ENCODE assay signal across 16 cellular contexts in the genomic region with DNA sequence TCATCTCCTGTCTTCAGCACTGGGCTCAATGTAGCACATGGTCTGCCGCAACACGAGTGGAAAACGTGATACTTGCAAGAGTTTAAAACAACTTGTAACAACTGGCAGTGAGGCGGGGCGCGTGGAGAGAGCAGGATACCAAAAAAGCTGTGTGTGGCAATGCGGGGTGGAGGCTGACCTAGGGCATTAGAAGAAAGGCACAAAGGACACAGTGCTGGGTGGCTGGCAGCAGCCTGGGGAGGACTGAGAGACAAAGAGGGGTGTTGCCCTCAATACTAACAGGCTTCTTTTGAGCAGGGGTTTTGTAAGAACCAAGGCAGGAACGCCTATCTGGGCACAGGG. TPM values are rescaled to one million over a fixed set of nuclear protein-coding genes. Genes with fewer than 3 reads are reported as not detected.
DNase-seq lines count a peak whose midpoint lies in the region; ATAC-seq and TF ChIP-seq lines count a peak whose summit lies in the region.
"Had no signal": no experiment of that assay in that cellular context is flagged by ENCODE, and none has a peak within 500 bp of the region (broad histone marks: within the 10 kb centered on the region; RNA-seq: fewer than 3 reads in every experiment).

No MANE protein-coding gene starts in this region.

- H3K4me3 ChIP-seq in BLaER1 (no peak overlapping the region), transverse colon (no peak overlapping the region)
- no peak overlapping the region for H3K4me3 ChIP-seq in CD8-positive, alpha-beta memory T cell (ENCODE audit: low read length)
- no peak overlapping the region for H3K4me3 ChIP-seq in naive thymus-derived CD4-positive, alpha-beta T cell (ENCODE audit: low read length)

- CTCF ChIA-PET in CD8-positive, alpha-beta memory T cell (lab: Charles Lee) = no interaction called here
- CTCF ChIA-PET in naive thymus-derived CD4-positive, alpha-beta T cell (lab: Charles Lee) = no interaction called here

- POLR2A ChIA-PET in CD8-positive, alpha-beta memory T cell (lab: Charles Lee) = no interaction called here
- POLR2A ChIA-PET in naive thymus-derived CD4-positive, alpha-beta T cell (lab: Charles Lee) = no interaction called here

- H3K27ac Mint-ChIP-seq in CD8-positive, alpha-beta memory T cell = peak overlapping the region in 3 of 8 donors; percentile 4 to 66 (median 18)
- H3K27ac Mint-ChIP-seq in dendritic cell treated with granulocyte-macrophage colony-stimulating factor and Interleukin-4, amounts not matched to agents 40 ng/mL and 50 ng/mL, for 4 days = peak overlapping the region; percentile 81
- H3K27ac Mint-ChIP-seq in naive thymus-derived CD4-positive, alpha-beta T cell = peak overlapping the region in 3 of 9 donors; percentile 19 to 57 (median 56)
- H3K27ac Mint-ChIP-seq: activated T-cell treated with anti-CD3 and anti-CD28 coated beads, Interleukin-2, amount 50 U/mL, for 24 hours had no signal

- H3K9me3 ChIP-seq in BLaER1 = no peaks in the 10 kb centered on the region
- H3K9me3 ChIP-seq in CD8-positive, alpha-beta memory T cell (ENCODE audit: low read length) = no peaks in the 10 kb centered on the region
- H3K9me3 ChIP-seq in naive thymus-derived CD4-positive, alpha-beta T cell (ENCODE audit: control insufficient read depth in 2 of 3, low read length in 3 of 3) = no peaks in the 10 kb centered on the region
- no peaks in the 10 kb centered on the region for H3K9me3 ChIP-seq in transverse colon
- H3K9me3 ChIP-seq: ascending aorta had no signal

- H4K20me1 ChIP-seq in BLaER1 = peaks cover 9% of the 10 kb centered on the region; the same call in 1 of the 2 replicates

- H3K9ac ChIP-seq in BLaER1 = no peak overlapping the region

- in situ Hi-C loops in transverse colon (cut with MboI; ENCODE audit: low pct_ligation_motif_present in 1 of 4, low pct_unique_long_range_greater_than_20kb in 1 of 4, low sequenced_read_pairs in 3 of 4) = no loop called here

- peaks cover 24 to 36% (median 26%) of the 10 kb centered on the region in 3 donors for H3K4me1 Mint-ChIP-seq in CD8-positive, alpha-beta memory T cell
- peaks cover 35% of the 10 kb centered on the region for H3K4me1 Mint-ChIP-seq in dendritic cell treated with granulocyte-macrophage colony-stimulating factor and Interleukin-4, amounts not matched to agents 40 ng/mL and 50 ng/mL, for 4 days (ENCODE audit: low read depth)
- peaks cover 21 to 35% (median 30%) of the 10 kb centered on the region in 7 donors for H3K4me1 Mint-ChIP-seq in naive thymus-derived CD4-positive, alpha-beta T cell

- no peaks in the 10 kb centered on the region for H3K9me3 Mint-ChIP-seq in CD8-positive, alpha-beta memory T cell
- H3K9me3 Mint-ChIP-seq in dendritic cell treated with granulocyte-macrophage colony-stimulating factor and Interleukin-4, amounts not matched to agents 40 ng/mL and 50 ng/mL, for 4 days = no peaks in the 10 kb centered on the region
- peaks cover 0 to 2% (median 0%) of the 10 kb centered on the region in 11 donors for H3K9me3 Mint-ChIP-seq in naive thymus-derived CD4-positive, alpha-beta T cell
- H3K9me3 Mint-ChIP-seq: activated T-cell treated with anti-CD3 and anti-CD28 coated beads, Interleukin-2, amount 50 U/mL, for 24 hours had no signal

- H3K27ac ChIP-seq in BLaER1 (no peak overlapping the region), transverse colon (peak overlapping the region in 1 of 4 donors; percentile 97)
- H3K27ac ChIP-seq in CD8-positive, alpha-beta memory T cell (ENCODE audit: low read depth, low read length) = no peak overlapping the region
- H3K27ac ChIP-seq in naive thymus-derived CD4-positive, alpha-beta T cell (ENCODE audit: low read depth, low read length) = no peak overlapping the region
- H3K27ac ChIP-seq: HL-60 had no signal

- H3K36me3 ChIP-seq in BLaER1 (no peaks in the 10 kb centered on the region), transverse colon (no peaks in the 10 kb centered on the region)
- no peaks in the 10 kb centered on the region for H3K36me3 ChIP-seq in CD8-positive, alpha-beta memory T cell (ENCODE audit: insufficient read depth, low read length)
- H3K36me3 ChIP-seq in naive thymus-derived CD4-positive, alpha-beta T cell (ENCODE audit: control insufficient read depth in 2 of 3, insufficient read depth in 3 of 3, low read length in 3 of 3) = no peaks in the 10 kb centered on the region
- H3K36me3 ChIP-seq: ascending aorta had no signal

- no peak for ATAC-seq in naive thymus-derived CD4-positive, alpha-beta T cell

- peak overlapping the region; percentile 98 for H3K4me2 ChIP-seq in BLaER1

- H3K27me3 ChIP-seq in BLaER1 (no peaks in the 10 kb centered on the region), transverse colon (no peaks in the 10 kb centered on the region)
- H3K27me3 ChIP-seq in CD8-positive, alpha-beta memory T cell (ENCODE audit: insufficient read depth, low read length, poor library complexity, severe bottlenecking) = no peaks in the 10 kb centered on the region
- no peaks in the 10 kb centered on the region for H3K27me3 ChIP-seq in naive thymus-derived CD4-positive, alpha-beta T cell (ENCODE audit: control insufficient read depth in 2 of 2, insufficient read depth in 2 of 2, low read length in 2 of 2)
- H3K27me3 ChIP-seq: ascending aorta had no signal

- intact Hi-C loops in dendritic cell treated with granulocyte-macrophage colony-stimulating factor and Interleukin-4, amounts not matched to agents 40 ng/mL and 50 ng/mL, for 4 days (cut with micrococcal nuclease) = loop anchor here (5.0 to 10.0 kb wide), 3 partner anchors 37 to 152 kb away; a partner anchor contains a TSS
- intact Hi-C loops in naive thymus-derived CD4-positive, alpha-beta T cell (cut with micrococcal nuclease) = loop anchor here (1.0 to 10.0 kb wide), 5 partner anchors 61 to 1952 kb away; a partner anchor contains a TSS
- intact Hi-C loops in transverse colon (cut with DNase I; ENCODE audit: low total_unique reads) = loop anchor here (5.0 to 10.0 kb wide), 2 partner anchors 76 to 107 kb away; no protein-coding TSS in a partner anchor

- H3K36me3 Mint-ChIP-seq in CD8-positive, alpha-beta memory T cell = peaks cover 0 to 3% (median 0%) of the 10 kb centered on the region in 3 donors
- H3K36me3 Mint-ChIP-seq in dendritic cell treated with granulocyte-macrophage colony-stimulating factor and Interleukin-4, amounts not matched to agents 40 ng/mL and 50 ng/mL, for 4 days (ENCODE audit: low read depth) = peaks cover 25% of the 10 kb centered on the region
- no peaks in the 10 kb centered on the region for H3K36me3 Mint-ChIP-seq in naive thymus-derived CD4-positive, alpha-beta T cell

- DNase-seq in CD8-positive, alpha-beta memory T cell = no peak
- no peak for DNase-seq in naive thymus-derived CD4-positive, alpha-beta T cell
- DNase-seq in NCI-H526 (lab: John Stamatoyannopoulos, UW) = no peak
- DNase-seq in NCI-H1048 (lab: John Stamatoyannopoulos, UW) = no peak
- no peak for DNase-seq in transverse colon
- no peak for DNase-seq in NCI-H1105 (lab: John Stamatoyannopoulos, UW)
- DNase-seq: effector CD8-positive, alpha-beta T cell; foreskin melanocyte; GDM1; kidney glomerular epithelial cell; NCI-H2171 treated with DMSO at 0.1 percent for 48 hours had no signal

- TF ChIP-seq POLR2A in transverse colon (IDR thresholded peaks at IDR 0.05) = no peak

- H3K4me1 ChIP-seq in BLaER1 = peaks cover 30% of the 10 kb centered on the region
- H3K4me1 ChIP-seq in CD8-positive, alpha-beta memory T cell (ENCODE audit: insufficient read depth, low read length) = peaks cover 12% of the 10 kb centered on the region
- H3K4me1 ChIP-seq in naive thymus-derived CD4-positive, alpha-beta T cell (ENCODE audit: control insufficient read depth in 2 of 2, insufficient read depth in 2 of 2, low read length in 2 of 2) = peaks cover 4 to 9% of the 10 kb centered on the region in 2 donors
- H3K4me1 ChIP-seq in transverse colon = peaks cover 3 to 33% (median 28%) of the 10 kb centered on the region in 4 donors

- no peak for TF ChIP-seq CTCF in transverse colon (IDR thresholded peaks at IDR 0.05)

- 83 to 100% methylated on average over 4 to 8 of the region's 8 CpGs for WGBS in transverse colon (ENCODE audit: low coverage in 1 of 2), 2 donors

- TF ChIP-seq EP300 in transverse colon (IDR thresholded peaks at IDR 0.05; ENCODE audit: low read depth) = no peak

- H3K4me3 Mint-ChIP-seq in CD8-positive, alpha-beta memory T cell = peak overlapping the region; percentile 51 to 94 (median 87)
- H3K4me3 Mint-ChIP-seq in dendritic cell treated with granulocyte-macrophage colony-stimulating factor and Interleukin-4, amounts not matched to agents 40 ng/mL and 50 ng/mL, for 4 days = no peak overlapping the region
- H3K4me3 Mint-ChIP-seq in naive thymus-derived CD4-positive, alpha-beta T cell = peak overlapping the region in 9 of 10 donors; percentile 78 to 96 (median 90)

- peaks cover 0 to 3% of the 10 kb centered on the region in 2 donors for H3K27me3 Mint-ChIP-seq in CD8-positive, alpha-beta memory T cell
- peaks cover 11% of the 10 kb centered on the region for H3K27me3 Mint-ChIP-seq in dendritic cell treated with granulocyte-macrophage colony-stimulating factor and Interleukin-4, amounts not matched to agents 40 ng/mL and 50 ng/mL, for 4 days
- peaks cover 0 to 14% (median 5%) of the 10 kb centered on the region in 5 donors for H3K27me3 Mint-ChIP-seq in naive thymus-derived CD4-positive, alpha-beta T cell

RNA-seq across cellular contexts. Expression of a gene that starts 1.5 kb away (rescaled TPM):
- total RNA-seq in CD8-positive, alpha-beta memory T cell = 1 to 10 TPM; 8.2 to 8.7 TPM
- polyA plus RNA-seq in CD8-positive, alpha-beta memory T cell = 3.6 TPM
- total RNA-seq in naive thymus-derived CD4-positive, alpha-beta T cell = 10 to 100 TPM in 1 of 5 experiments, 1 to 10 TPM in 2, under 1 TPM in 2; 0.73 to 10.8 (median 2.0) TPM
- under 1 TPM in 1 of 2 donors, not detected in 1; 0.24 TPM for polyA plus RNA-seq in naive thymus-derived CD4-positive, alpha-beta T cell
- total RNA-seq in transverse colon = 10 to 100 TPM in 3 of 4 donors, 1 to 10 TPM in 1; 8.4 to 36.7 (median 19.9) TPM
